In genomic region chr10:127163632-127164031, GRCh38 we compare ENCODE assay signal across 29 cellular contexts. TPM values are rescaled to one million over a fixed set of nuclear protein-coding genes. Genes with fewer than 3 reads are reported as not detected.
DNase-seq lines count a peak whose midpoint lies in the region; ATAC-seq and TF ChIP-seq lines count a peak whose summit lies in the region.
"Had no signal": no experiment of that assay in that cellular context is flagged by ENCODE, and none has a peak within 500 bp of the region (broad histone marks: within the 10 kb centered on the region; RNA-seq: fewer than 3 reads in every experiment).

No MANE protein-coding gene starts in this region.

- no TSS peak for BruUV-seq in Caco-2 (replicated peaks; lab: Mats Ljungman, UMichigan)

- ATAC-seq in Right ventricle myocardium inferior (peak; percentile 37), upper lobe of right lung (peak; percentile 25), esophagus mucosa (no peak), GM21825 (IDR thresholded peaks at IDR 0.05; ENCODE audit: unreplicated experiment) (no peak)
- ATAC-seq: HepG2, WTC11 had no signal

- H3K27me3 Mint-ChIP-seq in Caco-2 (ENCODE audit: insufficient read depth, unreplicated experiment): no peaks in the 10 kb centered on the region
- H3K27me3 Mint-ChIP-seq: activated CD4-positive, alpha-beta memory T cell treated with anti-CD3 and anti-CD28 coated beads for 36 hours; stimulated activated naive CD8-positive, alpha-beta T cell treated with anti-CD3 and anti-CD28 coated beads, Interleukin-15, Interleukin-2, amounts not matched to agents 100 ng/mL and 50 ng/mL, for 24 hours had no signal

- no peaks in the 10 kb centered on the region for H3K4me1 ChIP-seq in right atrium auricular region
- no peaks in the 10 kb centered on the region for H3K4me1 ChIP-seq in upper lobe of right lung
- no peaks in the 10 kb centered on the region for H3K4me1 ChIP-seq in Caco-2
- H3K4me1 ChIP-seq: adrenal gland; BLaER1 treated with 17β-estradiol and CSF1 and Interleukin-3, amounts not matched to agents 10 nM and 100 nM; thyroid gland had no signal

- no peaks in the 10 kb centered on the region for H3K9me3 Mint-ChIP-seq in Caco-2 (ENCODE audit: unreplicated experiment)
- H3K9me3 Mint-ChIP-seq: activated CD4-positive, alpha-beta memory T cell treated with anti-CD3 and anti-CD28 coated beads for 36 hours; stimulated activated naive CD8-positive, alpha-beta T cell treated with anti-CD3 and anti-CD28 coated beads, Interleukin-15, Interleukin-2, amounts not matched to agents 100 ng/mL and 50 ng/mL, for 24 hours; WTC11 had no signal

- H3K4me3 ChIP-seq in right atrium auricular region (no peak overlapping the region), fibroblast of pulmonary artery (replicated peaks; ENCODE audit: low read depth, low read length) (no peak overlapping the region), upper lobe of right lung (no peak overlapping the region), Caco-2 (ENCODE audit: low read depth, low read length) (no peak overlapping the region)
- H3K4me3 ChIP-seq: adrenal gland; BLaER1 treated with 17β-estradiol and CSF1 and Interleukin-3, amounts not matched to agents 10 nM and 100 nM; thyroid gland had no signal

- CTCF ChIA-PET in Caco-2 (lab: Charles Lee): interaction anchor here (0.6 kb wide), 1 partner anchor 382 kb away, joined by 3 read pairs; no protein-coding TSS in a partner anchor

- no peaks in the 10 kb centered on the region for H3K36me3 ChIP-seq in right atrium auricular region
- H3K36me3 ChIP-seq in upper lobe of right lung: no peaks in the 10 kb centered on the region
- no peaks in the 10 kb centered on the region for H3K36me3 ChIP-seq in Caco-2 (ENCODE audit: control insufficient read depth, insufficient read depth, low read length)
- H3K36me3 ChIP-seq: adrenal gland; BLaER1 treated with 17β-estradiol and CSF1 and Interleukin-3, amounts not matched to agents 10 nM and 100 nM; thyroid gland had no signal

- POLR2A ChIA-PET in Caco-2 (lab: Charles Lee): no interaction called here

- no peak overlapping the region for H3K27ac Mint-ChIP-seq in Caco-2 (ENCODE audit: unreplicated experiment)
- H3K27ac Mint-ChIP-seq: activated CD4-positive, alpha-beta memory T cell treated with anti-CD3 and anti-CD28 coated beads for 36 hours; stimulated activated naive CD8-positive, alpha-beta T cell treated with anti-CD3 and anti-CD28 coated beads, Interleukin-15, Interleukin-2, amounts not matched to agents 100 ng/mL and 50 ng/mL, for 24 hours; WTC11 had no signal

- no peak for TF ChIP-seq CTCF in right atrium auricular region (IDR thresholded peaks at IDR 0.05)
- no peak for TF ChIP-seq CTCF in fibroblast of pulmonary artery (IDR thresholded peaks at IDR 0.05; ENCODE audit: low read length, missing control alignments)
- no peak for TF ChIP-seq CTCF in upper lobe of right lung (IDR thresholded peaks at IDR 0.05)
- no peak for TF ChIP-seq CTCF in Caco-2 (IDR thresholded peaks at IDR 0.05; ENCODE audit: insufficient read depth in 1 of 2, low read depth in 1 of 2, low read length in 1 of 2, severe bottlenecking in 1 of 2, unreplicated experiment in 1 of 2)

- DNase-seq in Right ventricle myocardium inferior (ENCODE audit: missing footprints): no peak
- DNase-seq in right atrium auricular region (ENCODE audit: low spot score): no peak
- peak; percentile 44 for DNase-seq in amniotic epithelial cell (ENCODE audit: low read depth)
- DNase-seq in fibroblast of pulmonary artery (ENCODE audit: low read depth): peak; percentile 19
- DNase-seq in upper lobe of right lung: no peak
- no peak for DNase-seq in Caco-2
- DNase-seq: activated CD4-positive, alpha-beta memory T cell treated with anti-CD3 and anti-CD28 coated beads for 36 hours; activated T-cell treated with anti-CD3 and anti-CD28 coated beads for 4 hours; adrenal gland; central memory CD4-positive, alpha-beta T cell; H7; kidney glomerular epithelial cell; mesendoderm; naive B cell; NCI-H1105 treated with DMSO at 0.1 percent for 48 hours; NCI-H2081 treated with DMSO at 0.1 percent for 48 hours; NCI-H446; nucleus accumbens; stimulated activated CD4-positive, alpha-beta T cell treated with anti-CD3 and anti-CD28 coated beads, Interleukin-12 subunit alpha, Interleukin-12 subunit beta, amount 100 ng/mL, for 4 hours; stimulated activated CD4-positive, alpha-beta T cell treated with anti-CD3 and anti-CD28 coated beads, Interleukin-4, amount 100 ng/mL, for 4 hours; T-helper 9 cell; thyroid gland had no signal

- H3K9me3 ChIP-seq in right atrium auricular region (no peaks in the 10 kb centered on the region), upper lobe of right lung (no peaks in the 10 kb centered on the region), Caco-2 (no peaks in the 10 kb centered on the region)
- H3K9me3 ChIP-seq: adrenal gland; BLaER1 treated with 17β-estradiol and CSF1 and Interleukin-3, amounts not matched to agents 10 nM and 100 nM; thyroid gland had no signal

- no peaks in the 10 kb centered on the region for H3K36me3 Mint-ChIP-seq in Caco-2 (ENCODE audit: insufficient read depth, unreplicated experiment)
- H3K36me3 Mint-ChIP-seq: activated CD4-positive, alpha-beta memory T cell treated with anti-CD3 and anti-CD28 coated beads for 36 hours; naive B cell; WTC11 had no signal

- H3K27ac ChIP-seq in right atrium auricular region (no peak overlapping the region), upper lobe of right lung (no peak overlapping the region)
- H3K27ac ChIP-seq: adrenal gland; BLaER1 treated with 17β-estradiol and CSF1 and Interleukin-3, amounts not matched to agents 10 nM and 100 nM; HL-60; thyroid gland had no signal

- no peaks in the 10 kb centered on the region for H3K27me3 ChIP-seq in right atrium auricular region
- no peaks in the 10 kb centered on the region for H3K27me3 ChIP-seq in upper lobe of right lung
- H3K27me3 ChIP-seq in Caco-2 (replicated peaks; ENCODE audit: control insufficient read depth, insufficient read depth, low read length): no peaks in the 10 kb centered on the region
- H3K27me3 ChIP-seq: adrenal gland; BLaER1 treated with 17β-estradiol and CSF1 and Interleukin-3, amounts not matched to agents 10 nM and 100 nM; thyroid gland had no signal

- H3K4me1 Mint-ChIP-seq in Caco-2 (ENCODE audit: low read depth, unreplicated experiment): no peaks in the 10 kb centered on the region
- H3K4me1 Mint-ChIP-seq: naive B cell, WTC11 had no signal

- intact Hi-C loops in Right ventricle myocardium inferior (cut with DNase I): no loop called here
- intact Hi-C loops in upper lobe of right lung (cut with DNase I): no loop called here
- intact Hi-C loops in Caco-2 (cut with micrococcal nuclease; ENCODE audit: unreplicated experiment): no loop called here

- H3K4me3 Mint-ChIP-seq in Caco-2 (ENCODE audit: unreplicated experiment): no peak overlapping the region
- H3K4me3 Mint-ChIP-seq: activated CD4-positive, alpha-beta memory T cell treated with anti-CD3 and anti-CD28 coated beads for 36 hours; naive B cell; stimulated activated naive CD8-positive, alpha-beta T cell treated with anti-CD3 and anti-CD28 coated beads, Interleukin-15, Interleukin-2, amounts not matched to agents 100 ng/mL and 50 ng/mL, for 24 hours; WTC11 had no signal

RNA-seq across cellular contexts. Expression of gene INSYN2A, which starts 32.8 kb away (rescaled TPM):
- total RNA-seq in Right ventricle myocardium inferior: not detected
- total RNA-seq in right atrium auricular region: under 1 TPM in 1 of 2 donors, not detected in 1; 0.11 TPM
- total RNA-seq in upper lobe of right lung: 0.14 TPM
- total RNA-seq in esophagus mucosa: not detected
- not detected in 2 replicates for total RNA-seq in Caco-2 (2022)
- total RNA-seq: activated CD4-positive, alpha-beta memory T cell treated with anti-CD3 and anti-CD28 coated beads for 36 hours; adrenal gland; HepG2 had no signal

Comparison
In these comparisons a context has a peak if more than half of its experiments do, and no peak if none do; other contexts are left out.
1. ATAC-seq: peak in Right ventricle myocardium inferior (single experiment) and upper lobe of right lung (single experiment); none in esophagus mucosa (single experiment) and GM21825 (single experiment).
2. DNase-seq: peak in amniotic epithelial cell (single experiment) and fibroblast of pulmonary artery (single experiment); none in Right ventricle myocardium inferior (single experiment), right atrium auricular region (single experiment), upper lobe of right lung (single experiment) and Caco-2 (0 of 2).